Comparison of ENCODE assay signal across 9 cellular contexts in genomic region chr1:158999301-159000069, GRCh38. TPM values are rescaled to one million over a fixed set of nuclear protein-coding genes. Genes with fewer than 3 reads are reported as not detected.
DNase-seq lines count a peak whose midpoint lies in the region; ATAC-seq lines count a peak whose summit lies in the region.
"Had no signal": no experiment of that assay in that cellular context is flagged by ENCODE, and none has a peak within 500 bp of the region (broad histone marks: within the 10 kb centered on the region; RNA-seq: fewer than 3 reads in every experiment).

No MANE protein-coding gene starts in this region.

- no peak for ATAC-seq in naive thymus-derived CD4-positive, alpha-beta T cell
- ATAC-seq in GM18867 (IDR thresholded peaks at IDR 0.05; ENCODE audit: unreplicated experiment), result no peak

- POLR2A ChIA-PET in naive thymus-derived CD4-positive, alpha-beta T cell (lab: Charles Lee), result interaction anchor here (0.6 kb wide), 1 partner anchor 1204 kb away, joined by 3 read pairs; no protein-coding TSS in a partner anchor
- POLR2A ChIA-PET in CD4-positive, alpha-beta memory T cell (lab: Charles Lee; ENCODE audit: partially characterized antibody), result interaction anchor here (1.2 kb wide), 1 partner anchor 9 kb away, joined by 7 read pairs; no protein-coding TSS in a partner anchor

- no peaks in the 10 kb centered on the region for H3K27me3 ChIP-seq in naive thymus-derived CD4-positive, alpha-beta T cell (ENCODE audit: control insufficient read depth in 2 of 2, insufficient read depth in 2 of 2, low read length in 2 of 2)
- H3K27me3 ChIP-seq in CD4-positive, alpha-beta memory T cell (ENCODE audit: insufficient read depth, low read length), result no peaks in the 10 kb centered on the region

- DNase-seq in DMS 273 (lab: John Stamatoyannopoulos, UW; ENCODE audit: unreplicated experiment) (peak; percentile 49), DMS 273 treated with DMSO at 0.1 percent for 48 hours (lab: John Stamatoyannopoulos, UW) (no peak), dermis blood vessel endothelial cell (peak; percentile 94), kidney tubule cell (ENCODE audit: low spot score) (peak; percentile 77), stromal cell of bone marrow (ENCODE audit: low read depth) (peak; percentile 95)
- no peak for DNase-seq in naive thymus-derived CD4-positive, alpha-beta T cell
- DNase-seq in CD4-positive, alpha-beta memory T cell, result no peak

- H3K4me3 ChIP-seq in naive thymus-derived CD4-positive, alpha-beta T cell (ENCODE audit: low read length), result no peak overlapping the region
- no peak overlapping the region for H3K4me3 ChIP-seq in CD4-positive, alpha-beta memory T cell (ENCODE audit: low read length in 2 of 2)

- H3K27ac Mint-ChIP-seq in naive thymus-derived CD4-positive, alpha-beta T cell, result peak overlapping the region in 1 of 9 donors; percentile 44
- H3K27ac Mint-ChIP-seq in CD4-positive, alpha-beta memory T cell, result no peak overlapping the region

- no peaks in the 10 kb centered on the region for H3K27me3 Mint-ChIP-seq in naive thymus-derived CD4-positive, alpha-beta T cell
- no peaks in the 10 kb centered on the region for H3K27me3 Mint-ChIP-seq in CD4-positive, alpha-beta memory T cell

- no peak overlapping the region for H3K27ac ChIP-seq in naive thymus-derived CD4-positive, alpha-beta T cell (ENCODE audit: low read depth, low read length)
- H3K27ac ChIP-seq in CD4-positive, alpha-beta memory T cell (ENCODE audit: low read depth, low read length), result no peak overlapping the region
- H3K27ac ChIP-seq: 22Rv1 had no signal

- peaks cover 0 to 7% (median 0%) of the 10 kb centered on the region in 11 donors for H3K9me3 Mint-ChIP-seq in naive thymus-derived CD4-positive, alpha-beta T cell
- peaks cover 0 to 4% (median 0%) of the 10 kb centered on the region in 8 donors for H3K9me3 Mint-ChIP-seq in CD4-positive, alpha-beta memory T cell

- intact Hi-C loops in naive thymus-derived CD4-positive, alpha-beta T cell (cut with micrococcal nuclease), result loop anchor here (1.0 to 10.0 kb wide), 5 partner anchors 9 to 1035 kb away; partner anchors contain the start of gene PYHIN1 (in 1 of the 2)
- intact Hi-C loops in CD4-positive, alpha-beta memory T cell (cut with micrococcal nuclease), result loop anchor here (2.0 kb wide), 1 partner anchor 77 kb away; the partner anchor contains the start of gene AIM2

- CTCF ChIA-PET in naive thymus-derived CD4-positive, alpha-beta T cell (lab: Charles Lee), result interaction anchor here (1.7 kb wide), 1 partner anchor 796 kb away, joined by 7 read pairs; no protein-coding TSS in a partner anchor
- CTCF ChIA-PET in CD4-positive, alpha-beta memory T cell (lab: Charles Lee; ENCODE audit: partially characterized antibody), result interaction anchor here (0.8 to 2.9 kb wide), 4 partner anchors 9 to 796 kb away, joined by 3 to 19 read pairs (median 4); no protein-coding TSS in a partner anchor

- peaks cover 0 to 13% (median 0%) of the 10 kb centered on the region in 5 donors for H3K36me3 Mint-ChIP-seq in naive thymus-derived CD4-positive, alpha-beta T cell
- peaks cover 4% of the 10 kb centered on the region in 2 donors for H3K36me3 Mint-ChIP-seq in CD4-positive, alpha-beta memory T cell

- no peaks in the 10 kb centered on the region for H3K9me3 ChIP-seq in naive thymus-derived CD4-positive, alpha-beta T cell (ENCODE audit: control insufficient read depth in 2 of 3, low read length in 3 of 3)
- no peaks in the 10 kb centered on the region for H3K9me3 ChIP-seq in CD4-positive, alpha-beta memory T cell (ENCODE audit: control insufficient read depth in 1 of 2, low read length in 2 of 2)

- H3K4me1 ChIP-seq in naive thymus-derived CD4-positive, alpha-beta T cell (ENCODE audit: control insufficient read depth in 2 of 2, insufficient read depth in 2 of 2, low read length in 2 of 2), result peaks cover 6 to 21% of the 10 kb centered on the region in 2 donors
- H3K4me1 ChIP-seq in CD4-positive, alpha-beta memory T cell (ENCODE audit: insufficient read depth, low read length), result peaks cover 33% of the 10 kb centered on the region

- H3K4me1 Mint-ChIP-seq in naive thymus-derived CD4-positive, alpha-beta T cell, result peaks cover 6 to 36% (median 16%) of the 10 kb centered on the region in 7 donors
- H3K4me1 Mint-ChIP-seq in CD4-positive, alpha-beta memory T cell, result peaks cover 32 to 42% (median 36%) of the 10 kb centered on the region in 4 donors

- no peaks in the 10 kb centered on the region for H3K36me3 ChIP-seq in naive thymus-derived CD4-positive, alpha-beta T cell (ENCODE audit: control insufficient read depth in 2 of 3, insufficient read depth in 3 of 3, low read length in 3 of 3)
- H3K36me3 ChIP-seq in CD4-positive, alpha-beta memory T cell (ENCODE audit: insufficient read depth, low read length), result no peaks in the 10 kb centered on the region

- H3K4me3 Mint-ChIP-seq in naive thymus-derived CD4-positive, alpha-beta T cell, result no peak overlapping the region
- H3K4me3 Mint-ChIP-seq in CD4-positive, alpha-beta memory T cell, result no peak overlapping the region

RNA-seq across cellular contexts. Expression of gene IFI16, which starts 10.2 kb away (rescaled TPM):
- total RNA-seq in dermis blood vessel endothelial cell, result 101 and 103 TPM in 2 replicates
- 100 to 1,000 TPM in 2 of 5 experiments, 10 to 100 TPM in 3; 42.4 to 307 (median 96.0) TPM for total RNA-seq in naive thymus-derived CD4-positive, alpha-beta T cell
- polyA plus RNA-seq in naive thymus-derived CD4-positive, alpha-beta T cell, result 10 to 100 TPM; 46.1 to 48.0 TPM
- total RNA-seq in CD4-positive, alpha-beta memory T cell, result 100 to 1,000 TPM; 160 to 162 TPM
- polyA plus RNA-seq in CD4-positive, alpha-beta memory T cell, result 100 to 1,000 TPM in 1 of 2 donors, 10 to 100 TPM in 1; 53.2 to 131 TPM

Comparison
In these comparisons a context has a peak if more than half of its experiments do, and no peak if none do; other contexts are left out.
1. DNase-seq: peak in DMS 273 (single experiment), dermis blood vessel endothelial cell (single experiment), kidney tubule cell (single experiment) and stromal cell of bone marrow (single experiment); none in DMS 273 treated with DMSO at 0.1 percent for 48 hours (single experiment), naive thymus-derived CD4-positive, alpha-beta T cell (0 of 9) and CD4-positive, alpha-beta memory T cell (0 of 5).